ENCODE assay signal across 34 cellular contexts in the genomic region with DNA sequence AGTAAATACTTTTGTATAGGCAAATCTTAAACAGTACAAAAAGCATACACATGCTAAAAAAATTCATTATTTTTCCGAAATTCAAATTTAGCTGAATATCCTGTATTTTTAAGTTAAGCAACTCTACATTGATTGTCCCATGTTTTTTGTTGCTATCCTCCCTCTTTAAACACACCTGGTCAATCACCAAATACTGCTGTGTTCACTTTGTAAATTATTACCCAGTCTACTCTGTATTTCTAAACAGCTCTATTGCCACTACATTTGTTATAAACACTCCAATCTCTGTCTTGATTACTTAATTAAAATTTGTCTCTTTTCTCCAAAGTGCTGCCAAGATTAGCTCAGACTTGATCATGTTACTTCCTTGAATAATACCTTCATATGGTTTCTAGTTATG.
A peak's percentile ranks its signal among the peaks of the same experiment; 100 is the strongest.
DNase-seq lines count a peak whose midpoint lies in the region; ATAC-seq, FAIRE-seq and TF ChIP-seq lines count a peak whose summit lies in the region.
"Had no signal": no experiment of that assay in that cellular context is flagged by ENCODE, and none has a peak within 500 bp of the region (broad histone marks: within the 10 kb centered on the region; RNA-seq: fewer than 3 reads in every experiment).

No MANE protein-coding gene starts in this region.

- in situ Hi-C loops in HepG2 (cut with HindIII; ENCODE audit: extremely low pct_ligation_motif_present, low pct_unique_long_range_greater_than_20kb) = no loop called here

- TF ChIP-seq EP300 in HepG2 (IDR thresholded peaks at IDR 0.05; ENCODE audit: low read depth in 2 of 2, low read length in 2 of 2) (no peak), HepG2 (CRISPR knock-in tag; IDR thresholded peaks at IDR 0.05; ENCODE audit: borderline replicate concordance) (no peak), sigmoid colon (IDR thresholded peaks at IDR 0.05) (no peak)

- intact Hi-C loops in right lobe of liver (cut with DNase I) (no loop called here), HepG2 (cut with micrococcal nuclease; ENCODE audit: unreplicated experiment) (no loop called here), sigmoid colon (cut with DNase I) (no loop called here)

- peak; percentile 61 to 73 (median 67) for ATAC-seq in right lobe of liver
- ATAC-seq in HepG2 = no peak
- peak; percentile 78 for ATAC-seq in left lobe of liver
- ATAC-seq: A549; CD8-positive, alpha-beta T cell had no signal

- H3K9me3 ChIP-seq in right lobe of liver = no peaks in the 10 kb centered on the region
- no peaks in the 10 kb centered on the region for H3K9me3 ChIP-seq in HepG2 (ENCODE audit: low read length)
- no peaks in the 10 kb centered on the region for H3K9me3 ChIP-seq in right atrium auricular region
- no peaks in the 10 kb centered on the region for H3K9me3 ChIP-seq in sigmoid colon
- H3K9me3 ChIP-seq: A549; BE2C; BLaER1; BLaER1 treated with 17β-estradiol and CSF1 and Interleukin-3, amounts not matched to agents 10 nM and 100 nM; Caco-2 had no signal

- WGBS in right lobe of liver (ENCODE audit: insufficient coverage, low coverage, low lambda C conversion rate, missing lambda C conversion rate) = 11% methylated on average over 1 of the region's 1 CpG
- 4% methylated on average over 1 of the region's 1 CpG for WGBS in HepG2 (ENCODE audit: low lambda C conversion rate)
- 41 to 69% methylated on average over 1 of the region's 1 CpG for WGBS in sigmoid colon, 2 donors

- CTCF ChIA-PET in HepG2 (lab: Yijun Ruan, JAX; ENCODE audit: low intra/inter-chr PET ratio, low total read pairs) = no interaction called here

- H3K79me2 ChIP-seq in HepG2 (ENCODE audit: insufficient read depth, low read length) = no peaks in the 10 kb centered on the region

- no peak for TF ChIP-seq RAD21 in HepG2 (CRISPR knock-in tag; IDR thresholded peaks at IDR 0.05)

- FAIRE-seq in HepG2 (lab: Jason Lieb, UNC) = no peak
- FAIRE-seq: A204.1, A549, D721Med had no signal

- TF ChIP-seq POLR2A in right lobe of liver (IDR thresholded peaks at IDR 0.05) (no peak), HepG2 (IDR thresholded peaks at IDR 0.05; ENCODE audit: insufficient read depth in 1 of 2, low read depth in 2 of 2, low read length in 2 of 2) (no peak), sigmoid colon (IDR thresholded peaks at IDR 0.05) (no peak)

- H3K36me3 ChIP-seq in right lobe of liver (no peaks in the 10 kb centered on the region), HepG2 (replicated peaks in 1 of 2; ENCODE audit: control insufficient read depth in 1 of 2, insufficient read depth in 2 of 2, low read length in 2 of 2) (no peaks in the 10 kb centered on the region), right atrium auricular region (no peaks in the 10 kb centered on the region), sigmoid colon (no peaks in the 10 kb centered on the region)
- H3K36me3 ChIP-seq: BE2C; BLaER1; BLaER1 treated with 17β-estradiol and CSF1 and Interleukin-3, amounts not matched to agents 10 nM and 100 nM had no signal

- H3K27me3 ChIP-seq in right lobe of liver (no peaks in the 10 kb centered on the region), HepG2 (ENCODE audit: control insufficient read depth in 1 of 2, insufficient read depth in 2 of 2, low read length in 2 of 2) (no peaks in the 10 kb centered on the region), right atrium auricular region (no peaks in the 10 kb centered on the region), sigmoid colon (no peaks in the 10 kb centered on the region)
- H3K27me3 ChIP-seq: BE2C; BLaER1; BLaER1 treated with 17β-estradiol and CSF1 and Interleukin-3, amounts not matched to agents 10 nM and 100 nM had no signal

- no peak overlapping the region for H3K9ac ChIP-seq in HepG2 (ENCODE audit: insufficient read depth, low read depth, low read length)
- H3K9ac ChIP-seq: BLaER1; BLaER1 treated with 17β-estradiol and CSF1 and Interleukin-3, amounts not matched to agents 10 nM and 100 nM had no signal

- H4K20me1 ChIP-seq in HepG2 (ENCODE audit: insufficient read depth, low read length) = no peaks in the 10 kb centered on the region
- H4K20me1 ChIP-seq: BLaER1; BLaER1 treated with 17β-estradiol and CSF1 and Interleukin-3, amounts not matched to agents 10 nM and 100 nM had no signal

- no peak overlapping the region for H3K4me2 ChIP-seq in HepG2 (ENCODE audit: low read depth, low read length)
- H3K4me2 ChIP-seq: A549; BLaER1; BLaER1 treated with 17β-estradiol and CSF1 and Interleukin-3, amounts not matched to agents 10 nM and 100 nM had no signal

- H3K27ac ChIP-seq in right lobe of liver = no peak overlapping the region
- H3K27ac ChIP-seq in HepG2 (ENCODE audit: extremely low read length, insufficient read depth, low read length) = no peak overlapping the region
- H3K27ac ChIP-seq in right atrium auricular region = no peak overlapping the region
- no peak overlapping the region for H3K27ac ChIP-seq in sigmoid colon
- H3K27ac ChIP-seq: 22Rv1; A549; BLaER1; BLaER1 treated with 17β-estradiol and CSF1 and Interleukin-3, amounts not matched to agents 10 nM and 100 nM; C4-2B had no signal

- no TSS peak for BruUV-seq in HepG2 (replicated peaks; lab: Mats Ljungman, UMichigan)

- H3K4me1 ChIP-seq in right lobe of liver = no peaks in the 10 kb centered on the region
- no peaks in the 10 kb centered on the region for H3K4me1 ChIP-seq in HepG2 (ENCODE audit: insufficient read depth, low read length)
- no peaks in the 10 kb centered on the region for H3K4me1 ChIP-seq in right atrium auricular region
- H3K4me1 ChIP-seq in sigmoid colon = no peaks in the 10 kb centered on the region
- H3K4me1 ChIP-seq: A549; BE2C; BLaER1; BLaER1 treated with 17β-estradiol and CSF1 and Interleukin-3, amounts not matched to agents 10 nM and 100 nM; Caco-2 had no signal

- POLR2A ChIA-PET in HepG2 (lab: Yijun Ruan, JAX) = no interaction called here

- TF ChIP-seq CTCF in right lobe of liver (IDR thresholded peaks at IDR 0.05) = no peak
- TF ChIP-seq CTCF in HepG2 (CRISPR knock-in tag; IDR thresholded peaks at IDR 0.05) = no peak
- TF ChIP-seq CTCF in right atrium auricular region (IDR thresholded peaks at IDR 0.05) = no peak
- TF ChIP-seq CTCF in sigmoid colon (IDR thresholded peaks at IDR 0.05) = no peak

- no peak overlapping the region for H3K4me3 ChIP-seq in right lobe of liver
- H3K4me3 ChIP-seq in HepG2 (replicated peaks in 1 of 3; ENCODE audit: insufficient read depth in 1 of 3, low read depth in 2 of 3, low read length in 3 of 3) = no peak overlapping the region
- H3K4me3 ChIP-seq in right atrium auricular region = no peak overlapping the region
- H3K4me3 ChIP-seq in sigmoid colon = no peak overlapping the region
- H3K4me3 ChIP-seq: A549; BLaER1; BLaER1 treated with 17β-estradiol and CSF1 and Interleukin-3, amounts not matched to agents 10 nM and 100 nM had no signal

- peak; percentile 10 for DNase-seq in DMS53 (lab: John Stamatoyannopoulos, UW)
- no peak for DNase-seq in DMS53 treated with DMSO at 0.1 percent for 48 hours (lab: John Stamatoyannopoulos, UW; ENCODE audit: unreplicated experiment)
- DNase-seq in right lobe of liver = no peak
- DNase-seq in HepG2 (ENCODE audit: low spot score) = no peak
- DNase-seq in HuH-7.5 (ENCODE audit: low spot score) = peak; percentile 1
- DNase-seq in left lobe of liver (ENCODE audit: low spot score) = no peak
- no peak for DNase-seq in right atrium auricular region (ENCODE audit: low spot score)
- DNase-seq in sigmoid colon = no peak
- DNase-seq: 8988T; ACHN; AML-193; BE2C; C1 segment of cervical spinal cord; Caco-2; Calu3; CD4-positive, alpha-beta memory T cell; CD4-positive, alpha-beta T cell; CD4-positive, CD25-positive, alpha-beta regulatory T cell; CD8-positive, alpha-beta memory T cell; CD8-positive, alpha-beta T cell; COR-L47; DMS 273 treated with DMSO at 0.1 percent for 48 hours; DMS153; DMS79; DMS79 treated with DMSO at 0.1 percent for 48 hours; DND-41; EL had no signal

- no peak overlapping the region for H2AFZ ChIP-seq in HepG2 (ENCODE audit: low read length)

TF ChIP-seq in HepG2, 621 proteins besides CTCF, POLR2A, EP300 and RAD21 (continues in another document):
- TF ChIP-seq SMARCE1 (IDR thresholded peaks at IDR 0.05; ENCODE audit: borderline replicate concordance) (no peak), MIER2 (CRISPR knock-in tag; IDR thresholded peaks at IDR 0.05) (no peak), ZZZ3 (CRISPR knock-in tag; IDR thresholded peaks at IDR 0.05; ENCODE audit: borderline replicate concordance) (no peak), AKNA (CRISPR knock-in tag; IDR thresholded peaks at IDR 0.05; ENCODE audit: borderline replicate concordance) (no peak), HDAC2 (CRISPR knock-in tag; IDR thresholded peaks at IDR 0.05) (no peak)

Comparison
In these comparisons a context has a peak if more than half of its experiments do, and no peak if none do; other contexts are left out.
1. DNase-seq: peak in DMS53 (single experiment) and HuH-7.5 (single experiment); none in DMS53 treated with DMSO at 0.1 percent for 48 hours (single experiment), right lobe of liver (0 of 3), HepG2 (single experiment), left lobe of liver (single experiment), right atrium auricular region (single experiment) and sigmoid colon (single experiment).